In the genomic region with DNA sequence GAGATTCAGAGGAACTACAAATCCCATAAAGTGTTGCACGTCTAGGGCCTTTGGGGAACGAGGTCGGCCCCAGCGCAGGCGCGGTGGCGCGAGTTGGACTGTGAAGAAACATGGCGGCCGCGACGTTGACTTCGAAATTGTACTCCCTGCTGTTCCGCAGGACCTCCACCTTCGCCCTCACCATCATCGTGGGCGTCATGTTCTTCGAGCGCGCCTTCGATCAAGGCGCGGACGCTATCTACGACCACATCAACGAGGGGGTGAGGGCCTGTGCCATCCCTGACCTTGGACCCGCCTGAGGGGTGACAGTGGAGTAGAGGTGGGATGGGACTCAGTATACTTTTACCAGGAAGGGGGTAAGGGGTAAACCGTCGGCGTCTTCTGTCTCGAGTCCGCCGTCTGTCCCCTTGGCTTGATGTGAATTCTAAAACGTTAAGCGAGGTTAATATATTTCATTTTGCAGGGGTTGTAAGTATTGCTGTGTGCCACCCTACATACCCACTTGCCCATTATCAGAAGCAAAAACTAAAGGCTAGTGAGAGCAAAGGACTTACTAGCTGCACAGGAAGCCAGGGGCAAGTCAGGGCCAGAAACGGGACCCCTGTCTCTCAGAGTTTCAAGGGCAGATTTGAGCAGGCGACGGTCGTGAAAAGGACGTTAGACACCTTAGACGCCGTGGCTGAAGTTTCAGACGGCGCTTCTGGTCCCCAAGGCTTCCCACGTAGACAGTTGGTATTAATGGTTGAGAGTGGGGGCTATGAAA, we compare ENCODE assay signal across 1 cellular context.
TF ChIP-seq lines count a peak whose summit lies in the region.

Gene UQCR10 (plus strand): TSS at position 81 of the 763 bp plus-strand sequence. CDS start 30 bp downstream, at position 111.

TF ChIP-seq in K562, 482 proteins besides CTCF, POLR2A, EP300 and RAD21 (continued from another document):
- no peak for TF ChIP-seq PATZ1 (CRISPR knock-in tag; IDR thresholded peaks at IDR 0.05; ENCODE audit: borderline replicate concordance)
- TF ChIP-seq ZBTB7A (IDR thresholded peaks at IDR 0.05; ENCODE audit: borderline replicate concordance, control insufficient read depth, low read depth, low read length) = no peak
- TF ChIP-seq MTF1 (CRISPR knock-in tag; IDR thresholded peaks at IDR 0.05; ENCODE audit: borderline replicate concordance) = no peak
- TF ChIP-seq, protein P1, sequence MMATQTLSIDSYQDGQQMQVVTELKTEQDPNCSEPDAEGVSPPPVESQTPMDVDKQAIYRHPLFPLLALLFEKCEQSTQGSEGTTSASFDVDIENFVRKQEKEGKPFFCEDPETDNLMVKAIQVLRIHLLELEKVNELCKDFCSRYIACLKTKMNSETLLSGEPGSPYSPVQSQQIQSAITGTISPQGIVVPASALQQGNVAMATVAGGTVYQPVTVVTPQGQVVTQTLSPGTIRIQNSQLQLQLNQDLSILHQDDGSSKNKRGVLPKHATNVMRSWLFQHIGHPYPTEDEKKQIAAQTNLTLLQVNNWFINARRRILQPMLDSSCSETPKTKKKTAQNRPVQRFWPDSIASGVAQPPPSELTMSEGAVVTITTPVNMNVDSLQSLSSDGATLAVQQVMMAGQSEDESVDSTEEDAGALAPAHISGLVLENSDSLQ (IDR thresholded peaks at IDR 0.05) = peak; percentile 2; the same call in 1 of the 2 replicates
- TF ChIP-seq CREB3L1 (IDR thresholded peaks at IDR 0.05; ENCODE audit: borderline replicate concordance, low read depth) = peak; percentile 51; the same call in 1 of the 2 replicates
- TF ChIP-seq POLR2G (IDR thresholded peaks at IDR 0.05; ENCODE audit: low read depth, low read length) = peak; percentile 71; the same call in 1 of the 2 replicates
- no peak for TF ChIP-seq TARDBP (IDR thresholded peaks at IDR 0.05)
- TF ChIP-seq, protein P2, sequence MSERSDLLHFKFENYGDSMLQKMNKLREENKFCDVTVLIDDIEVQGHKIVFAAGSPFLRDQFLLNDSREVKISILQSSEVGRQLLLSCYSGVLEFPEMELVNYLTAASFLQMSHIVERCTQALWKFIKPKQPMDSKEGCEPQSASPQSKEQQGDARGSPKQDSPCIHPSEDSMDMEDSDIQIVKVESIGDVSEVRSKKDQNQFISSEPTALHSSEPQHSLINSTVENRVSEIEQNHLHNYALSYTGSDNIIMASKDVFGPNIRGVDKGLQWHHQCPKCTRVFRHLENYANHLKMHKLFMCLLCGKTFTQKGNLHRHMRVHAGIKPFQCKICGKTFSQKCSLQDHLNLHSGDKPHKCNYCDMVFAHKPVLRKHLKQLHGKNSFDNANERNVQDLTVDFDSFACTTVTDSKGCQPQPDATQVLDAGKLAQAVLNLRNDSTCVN (CRISPR knock-in tag; IDR thresholded peaks at IDR 0.05) = no peak
- no peak for TF ChIP-seq TGIF2 (CRISPR knock-in tag; IDR thresholded peaks at IDR 0.05)
- TF ChIP-seq ZNF354B (CRISPR knock-in tag; IDR thresholded peaks at IDR 0.05) = no peak
- peak; percentile 89 for TF ChIP-seq NFRKB (IDR thresholded peaks at IDR 0.05; ENCODE audit: low read depth)
- no peak for TF ChIP-seq ZNF133 (CRISPR knock-in tag; IDR thresholded peaks at IDR 0.05)
- TF ChIP-seq ZNF79 (CRISPR knock-in tag; IDR thresholded peaks at IDR 0.05; ENCODE audit: low read depth) = no peak
- TF ChIP-seq PML (IDR thresholded peaks at IDR 0.05; ENCODE audit: low read length) = peak; percentile 62; the same call in 1 of the 2 replicates
- peak; percentile 57; the same call in 1 of the 2 replicates for TF ChIP-seq POLR2AphosphoS5 (IDR thresholded peaks at IDR 0.05; ENCODE audit: control insufficient read depth, insufficient read depth, low read depth, low read length)
TF ChIP-seq in K562: peak in this region for 50.
